In genomic region chr3:27097171-27097570, GRCh38 we compare ENCODE assay signal across 24 cellular contexts.
"Had no signal": no experiment of that assay in that cellular context is flagged by ENCODE, and none has a peak within 500 bp of the region (broad histone marks: within the 10 kb centered on the region; RNA-seq: fewer than 3 reads in every experiment).

No MANE protein-coding gene starts in this region.

- H3K79me2 ChIP-seq: hepatocyte had no signal

- H3K27ac ChIP-seq: esophagus muscularis mucosa, foreskin keratinocyte, gastroesophageal sphincter, heart left ventricle, hepatocyte, ovary, psoas muscle, sigmoid colon, stomach, thyroid gland had no signal

- H3K27me3 ChIP-seq: esophagus muscularis mucosa, foreskin keratinocyte, gastroesophageal sphincter, heart left ventricle, hepatocyte, ovary, sigmoid colon, stomach, thyroid gland had no signal

- H3K4me2 ChIP-seq: hepatocyte had no signal

- ATAC-seq: foreskin keratinocyte; gastroesophageal sphincter; heart left ventricle; left lobe of liver; natural killer cell; psoas muscle; right cardiac atrium; stimulated activated effector memory CD8-positive, alpha-beta T cell treated with anti-CD3 and anti-CD28 coated beads, Interleukin-12 subunit alpha, Interleukin-12 subunit beta, amount 100 ng/mL, for 72 hours had no signal

- H3K4me1 ChIP-seq: foreskin keratinocyte, psoas muscle, sigmoid colon, thyroid gland had no signal

- H3K9me3 ChIP-seq: esophagus muscularis mucosa, gastroesophageal sphincter, heart left ventricle, ovary, psoas muscle, sigmoid colon, stomach, thyroid gland had no signal

- DNase-seq: dermis blood vessel endothelial cell; effector memory CD4-positive, alpha-beta T cell; foreskin keratinocyte; heart left ventricle; kidney; natural killer cell; occipital lobe; ovary; posterior cingulate gyrus; psoas muscle; right cardiac atrium; sigmoid colon; stimulated activated CD4-positive, alpha-beta T cell treated with anti-CD3 and anti-CD28 coated beads, Interleukin-2, amount 100 ng/mL, for 24 hours; stimulated activated CD4-positive, alpha-beta T cell treated with anti-CD3 and anti-CD28 coated beads, Interleukin-4, amount 100 ng/mL, for 24 hours; stimulated activated naive CD4-positive, alpha-beta T cell treated with Interleukin-2 at 50 U/mL for 16 hours; stomach; thyroid gland; trophoblast cell had no signal

- H3K36me3 ChIP-seq: esophagus muscularis mucosa, gastroesophageal sphincter, heart left ventricle, ovary, sigmoid colon, stomach, thyroid gland had no signal

- H3K4me3 ChIP-seq: esophagus muscularis mucosa, gastroesophageal sphincter, heart left ventricle, hepatocyte, lung, ovary, psoas muscle, sigmoid colon, stomach, thyroid gland had no signal

- H2AFZ ChIP-seq: hepatocyte had no signal
